8 cellular contexts compared by ENCODE assay signal in the genomic region with DNA sequence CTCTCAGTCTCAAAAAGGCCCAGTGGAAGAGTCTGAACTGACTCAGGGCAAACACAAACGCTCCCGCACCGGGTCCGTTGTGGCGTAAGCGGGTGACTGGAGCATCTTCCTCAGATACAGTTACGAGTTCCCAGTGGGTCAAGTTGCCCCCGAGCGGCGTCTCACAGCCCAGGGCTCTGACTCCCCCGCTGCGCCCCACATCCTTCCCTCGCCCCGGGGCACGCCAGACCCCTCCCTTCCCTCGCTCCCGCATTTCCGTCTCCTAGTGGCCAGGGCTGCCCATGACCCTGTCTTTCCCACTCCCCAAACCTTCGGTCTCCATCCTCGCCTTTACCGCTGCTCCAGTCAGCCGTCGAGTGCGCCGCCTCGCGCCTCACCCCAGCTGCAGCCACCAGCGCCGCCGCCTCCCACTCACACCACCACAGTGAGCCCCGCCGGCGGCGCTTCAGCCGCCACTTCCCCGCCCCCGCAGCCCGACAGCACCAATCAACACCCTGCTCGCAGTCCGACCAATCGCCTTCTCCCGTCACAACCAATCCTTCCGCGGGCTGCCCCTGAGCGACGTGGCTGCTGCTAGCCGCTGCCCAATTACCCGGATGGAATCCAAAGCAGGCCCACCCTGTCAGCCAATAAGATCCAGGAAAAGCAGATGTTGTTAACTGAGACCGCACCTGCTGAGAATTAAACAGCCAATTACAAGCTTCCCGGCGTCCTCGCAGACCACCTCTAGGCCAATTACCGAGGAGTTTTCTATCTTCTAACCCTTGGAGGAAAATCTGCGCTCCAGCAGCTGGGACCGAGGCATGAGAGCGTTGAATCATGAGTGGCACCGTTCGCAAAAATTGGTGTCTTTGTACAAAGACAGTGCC. TPM values are rescaled to one million over a fixed set of nuclear protein-coding genes. Genes with fewer than 3 reads are reported as not detected.
DNase-seq lines count a peak whose midpoint lies in the region; TF ChIP-seq lines count a peak whose summit lies in the region.

Gene TDRKH (minus strand): TSS at position 430 of the 869 bp plus-strand sequence. CDS start 7,478 bp downstream, outside the sequence.

- intact Hi-C loops in testis (cut with DNase I; ENCODE audit: low total_unique reads): no loop called here

- peaks cover 25% of the 10 kb centered on the region for H3K4me1 Mint-ChIP-seq in HFFc6 (ENCODE audit: low read depth)

- peak; percentile 44 for TF ChIP-seq CTCF in GM06990 (IDR thresholded peaks at IDR 0.05; ENCODE audit: insufficient read depth, low read length, poor library complexity, severe bottlenecking)
- peak; percentile 55 for TF ChIP-seq CTCF in HFFc6 (IDR thresholded peaks at IDR 0.05)
- peak in 2 of 3 experiments; percentile 1 to 40 for TF ChIP-seq CTCF in testis (IDR thresholded peaks at IDR 0.05)

- peak within 1 kb of the TSS; percentile 88 for H3K4me3 ChIP-seq in GM06990 (replicated peaks; ENCODE audit: low read depth, low read length)
- H3K4me3 ChIP-seq in SK-N-MC: peak within 1 kb of the TSS; percentile 80
- H3K4me3 ChIP-seq in testis: peak within 1 kb of the TSS; percentile 66 to 79

- WGBS in testis, 2 donors: 1% methylated on average over 39 to 58 of the region's 58 CpGs

- no peak within 1 kb of the TSS for H3K9ac ChIP-seq in SK-N-MC (ENCODE audit: insufficient read length)

- TF ChIP-seq POLR2A in testis (IDR thresholded peaks at IDR 0.05): no peak

- DNase-seq in GM06990 (ENCODE audit: extremely low read depth, insufficient read length) (peak; percentile 98), HFFc6 (peak; percentile 99), NAMALWA (ENCODE audit: low spot score) (peak; percentile 100), SK-N-MC (ENCODE audit: low read depth, low spot score) (peak; percentile 92), glomerular endothelial cell (ENCODE audit: extremely low read depth, low read depth, low spot score) (peak; percentile 96), occipital lobe (lab: John Stamatoyannopoulos, UW) (peak; percentile 98), testis (peak; percentile 99)
- DNase-seq in activated naive CD4-positive, alpha-beta T cell treated with anti-CD3 and anti-CD28 coated beads, Interleukin-2, amount 50 U/mL, for 16 hours: peak; percentile 99

- no peaks in the 10 kb centered on the region for H3K36me3 Mint-ChIP-seq in HFFc6 (ENCODE audit: low read depth)

- H3K27ac ChIP-seq in SK-N-MC (no peak within 1 kb of the TSS), testis (peak within 1 kb of the TSS; percentile 56 to 75)

- H3K27me3 ChIP-seq in GM06990 (replicated peaks; ENCODE audit: control insufficient read depth, insufficient read depth, low read length) (no peaks in the 10 kb centered on the region), testis (no peaks in the 10 kb centered on the region)

- H3K9me3 ChIP-seq in SK-N-MC (ENCODE audit: low read depth, low read length) (no peaks in the 10 kb centered on the region), testis (no peaks in the 10 kb centered on the region)

- H3K4me3 Mint-ChIP-seq in HFFc6: peak within 1 kb of the TSS; percentile 89

- H3K36me3 ChIP-seq in GM06990 (ENCODE audit: control insufficient read depth, insufficient read depth, low read length) (no peaks in the 10 kb centered on the region), SK-N-MC (ENCODE audit: insufficient read depth, low read length) (no peaks in the 10 kb centered on the region), testis (ENCODE audit: low read depth, missing control alignments) (no peaks in the 10 kb centered on the region)

- peaks cover 11% of the 10 kb centered on the region for H3K27me3 Mint-ChIP-seq in HFFc6 (ENCODE audit: insufficient read depth)

- no peaks in the 10 kb centered on the region for H3K4me1 ChIP-seq in testis

- no peak within 1 kb of the TSS; the same call in 1 of the 2 replicates for H3K27ac Mint-ChIP-seq in HFFc6

- H3K9me3 Mint-ChIP-seq in HFFc6: no peaks in the 10 kb centered on the region

RNA-seq across cellular contexts. Expression of gene TDRKH, which starts in this region (rescaled TPM):
- total RNA-seq in HFFc6 (2021; fragmentation: NEBNext Ultra II Directional; extraction: Animal tissue kit (Norgen Biotek cat#: 25700)): 1 to 10 TPM; 1.1 to 2.0 (median 1.5) TPM
- 6.0 and 7.0 TPM in 2 replicates for total RNA-seq in glomerular endothelial cell
- total RNA-seq in occipital lobe: 17.6 TPM
- 10 to 100 TPM; 26.3 to 31.5 TPM for total RNA-seq in testis
- 50.9 TPM for polyA plus RNA-seq in testis (ENCODE audit: insufficient read depth, low read depth, low replicate concordance)
